Comparison of ENCODE assay signal across 18 cellular contexts in the genomic region with DNA sequence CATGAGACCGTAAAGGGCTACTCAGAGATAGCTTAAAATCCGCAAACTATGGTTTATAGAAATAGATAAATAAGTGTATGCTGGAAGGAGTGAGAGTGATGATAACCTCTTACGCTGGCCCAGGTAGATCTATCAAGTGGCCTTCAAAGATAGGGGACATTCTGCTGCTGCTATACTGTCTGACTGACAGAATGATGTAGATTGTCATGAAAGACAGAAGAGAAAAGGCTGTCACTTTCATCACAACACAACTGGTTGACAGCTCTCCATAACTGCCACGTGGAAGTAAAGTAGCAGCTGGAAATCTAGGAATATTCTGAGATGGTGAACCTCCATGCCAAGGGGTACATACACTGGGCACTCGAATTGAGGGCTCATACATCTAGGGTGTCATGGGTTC.
"Had no signal": no experiment of that assay in that cellular context is flagged by ENCODE, and none has a peak within 500 bp of the region (broad histone marks: within the 10 kb centered on the region; RNA-seq: fewer than 3 reads in every experiment).

No MANE protein-coding gene starts in this region.

- H3K9me3 ChIP-seq: esophagus muscularis mucosa, gastroesophageal sphincter, heart left ventricle, left lung, lower lobe of right lung, mucosa of descending colon had no signal

- ATAC-seq: foreskin keratinocyte, gastroesophageal sphincter, heart left ventricle, left cardiac atrium, left lung, left ventricle myocardium superior, lower lobe of right lung, mucosa of descending colon had no signal

- H3K27me3 ChIP-seq: esophagus muscularis mucosa, foreskin keratinocyte, gastroesophageal sphincter, heart left ventricle, hepatocyte had no signal

- H3K36me3 ChIP-seq: esophagus muscularis mucosa, gastroesophageal sphincter, heart left ventricle, left lung, lower lobe of right lung had no signal

- H3K4me3 ChIP-seq: coronary artery, dorsolateral prefrontal cortex, esophagus muscularis mucosa, gastroesophageal sphincter, heart left ventricle, hepatocyte, left lung, lower lobe of right lung, mucosa of descending colon had no signal

- H3K4me1 ChIP-seq: esophagus muscularis mucosa, foreskin keratinocyte, gastroesophageal sphincter, heart left ventricle, left lung, lower lobe of right lung had no signal

- DNase-seq: dermis blood vessel endothelial cell; dorsolateral prefrontal cortex; effector CD4-positive, alpha-beta T cell; effector memory CD4-positive, alpha-beta T cell; foreskin keratinocyte; heart left ventricle; hypothalamus; immature natural killer cell; left cardiac atrium; left lung; left ventricle myocardium superior; lower lobe of right lung; mesenchymal stem cell; mucosa of descending colon had no signal

- H3K4me2 ChIP-seq: hepatocyte had no signal

- H3K27ac ChIP-seq: coronary artery, dorsolateral prefrontal cortex, esophagus muscularis mucosa, foreskin keratinocyte, gastroesophageal sphincter, heart left ventricle, hepatocyte, left lung, lower lobe of right lung had no signal

- H2AFZ ChIP-seq: hepatocyte had no signal

- H3K79me2 ChIP-seq: hepatocyte had no signal
